In the genomic region with DNA sequence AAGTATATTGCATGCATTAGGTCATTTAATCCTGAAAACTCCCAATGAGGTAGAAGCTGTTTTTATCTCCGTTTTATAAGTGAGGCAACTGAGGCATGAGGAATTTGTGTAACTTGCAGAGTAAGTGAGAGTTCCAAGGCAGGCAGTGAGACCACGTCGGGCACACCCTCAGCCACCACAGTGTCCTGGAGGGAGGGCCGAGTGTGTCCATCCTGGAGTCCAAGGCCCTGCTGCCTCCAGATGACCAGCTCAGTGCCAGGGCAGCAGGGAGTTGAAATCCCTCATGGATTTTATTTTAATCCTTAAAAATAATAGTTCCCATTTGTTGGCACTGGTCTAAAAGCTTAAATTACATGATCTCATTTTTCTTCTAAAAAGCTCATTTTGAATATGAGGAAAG, we compare ENCODE assay signal across 1 cellular context.
TF ChIP-seq lines count a peak whose summit lies in the region.

No MANE protein-coding gene starts in this region.

TF ChIP-seq in H1, 55 proteins besides CTCF, POLR2A, EP300 and RAD21 (continued from another document):
- no peak for TF ChIP-seq HDAC2 (IDR thresholded peaks at IDR 0.05; ENCODE audit: borderline replicate concordance in 1 of 2, low read depth in 2 of 2, low read length in 2 of 2)
- TF ChIP-seq HDAC6 (IDR thresholded peaks at IDR 0.05; ENCODE audit: low read depth, low read length), result no peak
- TF ChIP-seq SUZ12 (IDR thresholded peaks at IDR 0.05; ENCODE audit: low read length), result no peak
TF ChIP-seq in H1: peak in this region for 0.
